22 cellular contexts compared by ENCODE assay signal in the genomic region with DNA sequence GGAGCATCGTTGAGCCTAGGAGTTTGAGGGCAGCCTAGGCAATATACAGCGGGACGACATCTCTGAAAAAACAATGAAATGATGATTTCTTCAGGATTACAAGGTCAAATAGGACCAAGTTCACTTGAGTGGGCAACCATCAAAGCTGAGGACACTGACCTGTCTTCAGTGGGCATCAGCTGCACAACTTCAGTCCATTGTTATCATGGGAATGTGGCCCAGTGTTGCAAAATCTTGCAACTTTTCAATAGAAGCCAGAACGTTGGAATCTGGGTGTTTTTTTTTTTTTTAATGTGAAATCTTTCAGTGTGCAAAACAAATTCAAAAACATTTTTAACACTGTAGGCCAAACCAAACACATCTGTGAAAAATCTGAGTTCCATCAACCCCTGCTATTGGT. TPM values are rescaled to one million over a fixed set of nuclear protein-coding genes. Genes with fewer than 3 reads are reported as not detected.
DNase-seq lines count a peak whose midpoint lies in the region; ATAC-seq, FAIRE-seq and TF ChIP-seq lines count a peak whose summit lies in the region.
"Had no signal": no experiment of that assay in that cellular context is flagged by ENCODE, and none has a peak within 500 bp of the region (broad histone marks: within the 10 kb centered on the region; RNA-seq: fewer than 3 reads in every experiment).

No MANE protein-coding gene starts in this region.

- no peaks in the 10 kb centered on the region for H3K27me3 Mint-ChIP-seq in activated CD8-positive, alpha-beta T cell treated with anti-CD3 and anti-CD28 coated beads for 36 hours
- H3K27me3 Mint-ChIP-seq: CD4-positive, CD25-positive, alpha-beta regulatory T cell had no signal

- 69% methylated on average over 4 of the region's 4 CpGs for WGBS in A549 (ENCODE audit: missing lambda C conversion rate)

- CTCF ChIA-PET in A549 (lab: Yijun Ruan, JAX), result no interaction called here
- CTCF ChIA-PET in activated CD8-positive, alpha-beta T cell treated with anti-CD3 and anti-CD28 coated beads for 36 hours (lab: Charles Lee), result no interaction called here

- no peaks in the 10 kb centered on the region for H3K9me3 Mint-ChIP-seq in activated CD8-positive, alpha-beta T cell treated with anti-CD3 and anti-CD28 coated beads for 36 hours
- H3K9me3 Mint-ChIP-seq: CD8-positive, alpha-beta T cell; GM23338 had no signal

- TF ChIP-seq EP300 in A549 (IDR thresholded peaks at IDR 0.05), result no peak

- no peak for TF ChIP-seq CTCF in A549 (IDR thresholded peaks at IDR 0.05)
- no peak for TF ChIP-seq CTCF in activated CD8-positive, alpha-beta T cell treated with anti-CD3 and anti-CD28 coated beads for 36 hours (IDR thresholded peaks at IDR 0.05)

- peaks cover 5% of the 10 kb centered on the region for H3K4me1 Mint-ChIP-seq in activated CD8-positive, alpha-beta T cell treated with anti-CD3 and anti-CD28 coated beads for 36 hours (ENCODE audit: low read depth)

- H3K27me3 ChIP-seq in adipocyte (replicated peaks; ENCODE audit: control insufficient read depth, insufficient read depth, low read length), result peaks cover 3% of the 10 kb centered on the region

- intact Hi-C loops in sciatic nerve (cut with DNase I), result no loop called here
- intact Hi-C loops in activated CD8-positive, alpha-beta T cell treated with anti-CD3 and anti-CD28 coated beads for 36 hours (cut with micrococcal nuclease), result no loop called here

- DNase-seq in A549 (ENCODE audit: low read depth in 1 of 2, low spot score in 1 of 2) (no peak), adipocyte (ENCODE audit: low read depth) (peak; percentile 40), fibroblast of gingiva (ENCODE audit: low read depth) (peak; percentile 24), sciatic nerve (ENCODE audit: low spot score) (no peak), NCI-H2029 (lab: John Stamatoyannopoulos, UW) (no peak)
- DNase-seq in activated CD8-positive, alpha-beta T cell treated with anti-CD3 and anti-CD28 coated beads for 36 hours, result no peak
- DNase-seq: ACHN; C1 segment of cervical spinal cord; Caco-2; CD4-positive, CD25-positive, alpha-beta regulatory T cell; CD8-positive, alpha-beta T cell; DMS153; DND-41; H9 had no signal

- H3K4me2 ChIP-seq in A549, result no peak overlapping the region
- H3K4me2 ChIP-seq: GM23338 had no signal

- TF ChIP-seq POLR2A in A549 (IDR thresholded peaks at IDR 0.05; ENCODE audit: low read length), result no peak

- H3K4me1 ChIP-seq in A549 (no peaks in the 10 kb centered on the region), adipocyte (ENCODE audit: control insufficient read depth, insufficient read depth, low read length) (peaks cover 4% of the 10 kb centered on the region)
- H3K4me1 ChIP-seq: Caco-2 had no signal

- ATAC-seq in A549 (no peak), sciatic nerve (peak; percentile 91), GM21367 (IDR thresholded peaks at IDR 0.05; ENCODE audit: unreplicated experiment) (no peak), HG02571 (IDR thresholded peaks at IDR 0.05; ENCODE audit: unreplicated experiment) (no peak)
- ATAC-seq in activated CD8-positive, alpha-beta T cell treated with anti-CD3 and anti-CD28 coated beads for 36 hours, result no peak
- ATAC-seq: CD8-positive, alpha-beta T cell; GM23338; HCT116 had no signal

- TF ChIP-seq RAD21 in A549 (conservative IDR thresholded peaks at IDR 0.05 in 1 of 2, IDR thresholded peaks at IDR 0.05 in 1 of 2), result no peak

- no peak overlapping the region for H3K4me3 Mint-ChIP-seq in activated CD8-positive, alpha-beta T cell treated with anti-CD3 and anti-CD28 coated beads for 36 hours
- H3K4me3 Mint-ChIP-seq: CD4-positive, CD25-positive, alpha-beta regulatory T cell; CD8-positive, alpha-beta T cell; GM23338; H9 had no signal

- FAIRE-seq in A549 (lab: Jason Lieb, UNC), result peak; percentile 63
- FAIRE-seq: A204.1, G401.6, GM12892 had no signal

- no peak overlapping the region for H3K9ac ChIP-seq in adipocyte (ENCODE audit: low read length)

- peaks cover 6% of the 10 kb centered on the region for H3K36me3 Mint-ChIP-seq in activated CD8-positive, alpha-beta T cell treated with anti-CD3 and anti-CD28 coated beads for 36 hours (ENCODE audit: low read depth)
- H3K36me3 Mint-ChIP-seq: CD4-positive, CD25-positive, alpha-beta regulatory T cell had no signal

- POLR2A ChIA-PET in A549 (lab: Yijun Ruan, JAX), result no interaction called here
- POLR2A ChIA-PET in activated CD8-positive, alpha-beta T cell treated with anti-CD3 and anti-CD28 coated beads for 36 hours (lab: Charles Lee), result no interaction called here

- no peak overlapping the region for H3K27ac Mint-ChIP-seq in activated CD8-positive, alpha-beta T cell treated with anti-CD3 and anti-CD28 coated beads for 36 hours
- H3K27ac Mint-ChIP-seq: CD4-positive, CD25-positive, alpha-beta regulatory T cell; CD8-positive, alpha-beta T cell; GM23338 had no signal

- H3K9me3 ChIP-seq in A549 (no peaks in the 10 kb centered on the region), adipocyte (ENCODE audit: control insufficient read depth, low read length) (no peaks in the 10 kb centered on the region)
- H3K9me3 ChIP-seq: Caco-2 had no signal

- no peak overlapping the region for H3K4me3 ChIP-seq in A549
- no peak overlapping the region for H3K4me3 ChIP-seq in adipocyte (ENCODE audit: low read length)
- H3K4me3 ChIP-seq: GM23338 had no signal

- no peaks in the 10 kb centered on the region for H3K36me3 ChIP-seq in adipocyte (ENCODE audit: control insufficient read depth, insufficient read depth, low read length, severe bottlenecking)

- H3K27ac ChIP-seq in A549, result no peak overlapping the region
- H3K27ac ChIP-seq: 22Rv1 had no signal

TF ChIP-seq in A549, 52 proteins besides CTCF, POLR2A, EP300 and RAD21:
- TF ChIP-seq HOXA7 (CRISPR knock-in tag; IDR thresholded peaks at IDR 0.05), result no peak
- TF ChIP-seq RFX5 (IDR thresholded peaks at IDR 0.05), result no peak
- no peak for TF ChIP-seq ZSCAN20 (CRISPR knock-in tag; IDR thresholded peaks at IDR 0.05)
- TF ChIP-seq ESRRA (IDR thresholded peaks at IDR 0.05; ENCODE audit: borderline replicate concordance, low read length), result no peak
- TF ChIP-seq PHF8 (IDR thresholded peaks at IDR 0.05; ENCODE audit: borderline replicate concordance, low read depth), result no peak
- no peak for TF ChIP-seq BHLHE40 (IDR thresholded peaks at IDR 0.05; ENCODE audit: low read depth, low read length)
- no peak for TF ChIP-seq CBX2 (IDR thresholded peaks at IDR 0.05; ENCODE audit: borderline replicate concordance, low read depth)
- no peak for TF ChIP-seq HMGXB4 (CRISPR knock-in tag; IDR thresholded peaks at IDR 0.05; ENCODE audit: borderline replicate concordance)
- TF ChIP-seq ZNF302 (CRISPR knock-in tag; IDR thresholded peaks at IDR 0.05), result no peak
- TF ChIP-seq MAZ (IDR thresholded peaks at IDR 0.05; ENCODE audit: borderline replicate concordance, low read depth, low read length), result no peak
TF ChIP-seq in A549: peak in this region for 0.

RNA-seq across cellular contexts. Expression of gene PABIR2, which starts 16.7 kb away (rescaled TPM):
- polyA plus RNA-seq in A549 (2011; rRNA removed) (39.0 and 53.8 TPM in 2 replicates), A549 (2017; fragmentation: RNase III; extraction: RNeasy Plus Mini Kit Qiagen cat#74134 plus additional on column Dnase treatment) (35.2 to 36.0 TPM (median 35.3 TPM) in 3 replicates)
- polyA plus RNA-seq in A549 (2012; cell fraction: cytosol; rRNA removed), result 21.6 and 28.3 TPM in 2 replicates
- polyA plus RNA-seq in A549 (2012; cell fraction: nucleus; rRNA removed), result 22.8 and 27.9 TPM in 2 replicates
- polyA minus RNA-seq in A549 (2011; rRNA and poly(A)+ RNA removed), result 26.8 and 30.0 TPM in 2 replicates
- total RNA-seq in sciatic nerve, result 22.1 TPM
- total RNA-seq in activated CD8-positive, alpha-beta T cell treated with anti-CD3 and anti-CD28 coated beads for 36 hours, result 10 to 100 TPM; 44.3 to 48.1 TPM

Comparison
In these comparisons a context has a peak if more than half of its experiments do, and no peak if none do; other contexts are left out.
1. DNase-seq: peak in adipocyte (single experiment) and fibroblast of gingiva (single experiment); none in A549 (0 of 2), sciatic nerve (single experiment), activated CD8-positive, alpha-beta T cell treated with anti-CD3 and anti-CD28 coated beads for 36 hours (single experiment) and NCI-H2029 (single experiment).